ENCODE assay signal across 2 cellular contexts in the genomic region with DNA sequence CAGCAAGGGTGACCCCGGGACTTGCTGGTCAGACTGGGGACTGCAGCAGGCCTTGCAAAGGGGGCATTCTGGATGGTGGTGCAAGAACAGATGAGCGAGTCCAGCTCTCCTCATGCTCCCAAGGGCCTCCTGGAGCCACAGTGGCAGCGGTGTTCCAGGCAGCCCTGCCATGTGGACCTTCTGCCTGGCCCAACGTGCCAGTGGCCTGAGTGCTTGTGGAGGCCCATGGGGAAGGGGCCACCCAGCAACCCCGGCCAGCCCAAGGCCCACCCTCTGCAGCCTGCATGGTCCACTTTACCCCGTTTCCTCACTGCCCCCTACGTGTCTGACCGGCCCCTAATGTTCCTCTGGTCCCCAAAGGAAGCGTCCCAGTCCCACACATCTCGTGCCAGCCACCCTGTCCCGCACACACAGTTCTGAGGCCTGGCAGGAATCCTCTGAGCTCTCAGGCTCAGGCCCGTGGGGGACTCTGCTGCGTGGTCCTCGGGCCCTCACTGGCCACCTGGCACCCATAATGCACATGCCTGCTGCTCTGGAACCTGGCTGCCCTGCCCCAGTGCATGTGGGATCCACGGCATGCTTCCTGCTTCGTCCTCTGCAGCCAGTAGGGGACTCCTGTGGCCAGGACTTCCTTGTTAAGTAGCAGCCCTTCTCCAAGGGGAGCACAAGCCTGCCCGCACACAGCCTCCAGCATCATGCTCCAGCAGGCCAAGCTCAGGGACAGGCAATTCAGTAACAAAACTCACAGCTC.
TF ChIP-seq lines count a peak whose summit lies in the region.

No MANE protein-coding gene starts in this region.

TF ChIP-seq in HEK293, 187 proteins besides CTCF, POLR2A, EP300 and RAD21 (continued from another document):
- peak; percentile 67; the same call in 1 of the 2 replicates for TF ChIP-seq ZNF2 (tag by site-specific recombination; IDR thresholded peaks at IDR 0.05)
- no peak for TF ChIP-seq ZNF707 (tag by site-specific recombination; IDR thresholded peaks at IDR 0.05)
- TF ChIP-seq ZIC2 (tag by site-specific recombination; IDR thresholded peaks at IDR 0.05), result no peak
- TF ChIP-seq, protein P1, sequence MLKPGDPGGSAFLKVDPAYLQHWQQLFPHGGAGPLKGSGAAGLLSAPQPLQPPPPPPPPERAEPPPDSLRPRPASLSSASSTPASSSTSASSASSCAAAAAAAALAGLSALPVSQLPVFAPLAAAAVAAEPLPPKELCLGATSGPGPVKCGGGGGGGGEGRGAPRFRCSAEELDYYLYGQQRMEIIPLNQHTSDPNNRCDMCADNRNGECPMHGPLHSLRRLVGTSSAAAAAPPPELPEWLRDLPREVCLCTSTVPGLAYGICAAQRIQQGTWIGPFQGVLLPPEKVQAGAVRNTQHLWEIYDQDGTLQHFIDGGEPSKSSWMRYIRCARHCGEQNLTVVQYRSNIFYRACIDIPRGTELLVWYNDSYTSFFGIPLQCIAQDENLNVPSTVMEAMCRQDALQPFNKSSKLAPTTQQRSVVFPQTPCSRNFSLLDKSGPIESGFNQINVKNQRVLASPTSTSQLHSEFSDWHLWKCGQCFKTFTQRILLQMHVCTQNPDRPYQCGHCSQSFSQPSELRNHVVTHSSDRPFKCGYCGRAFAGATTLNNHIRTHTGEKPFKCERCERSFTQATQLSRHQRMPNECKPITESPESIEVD (tag by site-specific recombination; IDR thresholded peaks at IDR 0.05), result no peak
- no peak for TF ChIP-seq ZNF600 (tag by site-specific recombination; IDR thresholded peaks at IDR 0.05)
- no peak for TF ChIP-seq GLIS2 (tag by site-specific recombination; IDR thresholded peaks at IDR 0.05)
- no peak for TF ChIP-seq ZNF202 (tag by site-specific recombination; IDR thresholded peaks at IDR 0.05; ENCODE audit: borderline replicate concordance)
- TF ChIP-seq TRIM28 (IDR thresholded peaks at IDR 0.05; ENCODE audit: borderline replicate concordance, low read length), result peak; percentile 13; the same call in 1 of the 2 replicates
- TF ChIP-seq, protein P2, sequence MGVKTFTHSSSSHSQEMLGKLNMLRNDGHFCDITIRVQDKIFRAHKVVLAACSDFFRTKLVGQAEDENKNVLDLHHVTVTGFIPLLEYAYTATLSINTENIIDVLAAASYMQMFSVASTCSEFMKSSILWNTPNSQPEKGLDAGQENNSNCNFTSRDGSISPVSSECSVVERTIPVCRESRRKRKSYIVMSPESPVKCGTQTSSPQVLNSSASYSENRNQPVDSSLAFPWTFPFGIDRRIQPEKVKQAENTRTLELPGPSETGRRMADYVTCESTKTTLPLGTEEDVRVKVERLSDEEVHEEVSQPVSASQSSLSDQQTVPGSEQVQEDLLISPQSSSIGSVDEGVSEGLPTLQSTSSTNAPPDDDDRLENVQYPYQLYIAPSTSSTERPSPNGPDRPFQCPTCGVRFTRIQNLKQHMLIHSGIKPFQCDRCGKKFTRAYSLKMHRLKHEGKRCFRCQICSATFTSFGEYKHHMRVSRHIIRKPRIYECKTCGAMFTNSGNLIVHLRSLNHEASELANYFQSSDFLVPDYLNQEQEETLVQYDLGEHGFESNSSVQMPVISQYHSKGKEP (tag by site-specific recombination; IDR thresholded peaks at IDR 0.05), result no peak

TF ChIP-seq in K562, 482 proteins besides CTCF, POLR2A, EP300 and RAD21 (continued from another document and continues in another):
- TF ChIP-seq, protein P3, sequence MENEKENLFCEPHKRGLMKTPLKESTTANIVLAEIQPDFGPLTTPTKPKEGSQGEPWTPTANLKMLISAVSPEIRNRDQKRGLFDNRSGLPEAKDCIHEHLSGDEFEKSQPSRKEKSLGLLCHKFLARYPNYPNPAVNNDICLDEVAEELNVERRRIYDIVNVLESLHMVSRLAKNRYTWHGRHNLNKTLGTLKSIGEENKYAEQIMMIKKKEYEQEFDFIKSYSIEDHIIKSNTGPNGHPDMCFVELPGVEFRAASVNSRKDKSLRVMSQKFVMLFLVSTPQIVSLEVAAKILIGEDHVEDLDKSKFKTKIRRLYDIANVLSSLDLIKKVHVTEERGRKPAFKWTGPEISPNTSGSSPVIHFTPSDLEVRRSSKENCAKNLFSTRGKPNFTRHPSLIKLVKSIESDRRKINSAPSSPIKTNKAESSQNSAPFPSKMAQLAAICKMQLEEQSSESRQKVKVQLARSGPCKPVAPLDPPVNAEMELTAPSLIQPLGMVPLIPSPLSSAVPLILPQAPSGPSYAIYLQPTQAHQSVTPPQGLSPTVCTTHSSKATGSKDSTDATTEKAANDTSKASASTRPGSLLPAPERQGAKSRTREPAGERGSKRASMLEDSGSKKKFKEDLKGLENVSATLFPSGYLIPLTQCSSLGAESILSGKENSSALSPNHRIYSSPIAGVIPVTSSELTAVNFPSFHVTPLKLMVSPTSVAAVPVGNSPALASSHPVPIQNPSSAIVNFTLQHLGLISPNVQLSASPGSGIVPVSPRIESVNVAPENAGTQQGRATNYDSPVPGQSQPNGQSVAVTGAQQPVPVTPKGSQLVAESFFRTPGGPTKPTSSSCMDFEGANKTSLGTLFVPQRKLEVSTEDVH (IDR thresholded peaks at IDR 0.05; ENCODE audit: low read depth, partially characterized antibody), result peak; percentile 70
- TF ChIP-seq RCOR1 (IDR thresholded peaks at IDR 0.05; ENCODE audit: borderline replicate concordance in 1 of 2, low read depth in 2 of 2, low read length in 2 of 2) (0 out of 4 replicates have a peak, but pooled peaks of 1 of the 2 experiments have one; percentile 7), TRIM28 (IDR thresholded peaks at IDR 0.05) (peak; percentile 78; the same call in 1 of the 2 replicates), ZNF175 (CRISPR knock-in tag; IDR thresholded peaks at IDR 0.05; ENCODE audit: low read depth) (no peak), SRF (CRISPR knock-in tag; IDR thresholded peaks at IDR 0.05) (no peak), SPI1 (IDR thresholded peaks at IDR 0.05; ENCODE audit: borderline replicate concordance, low read depth, low read length) (0 out of 2 replicates have a peak, but pooled peaks have one; percentile 16), SRSF9 (IDR thresholded peaks at IDR 0.05; ENCODE audit: borderline replicate concordance, low read depth, low read length) (no peak), CUX1 (CRISPR knock-in tag; IDR thresholded peaks at IDR 0.05) (no peak), FOS (IDR thresholded peaks at IDR 0.05; ENCODE audit: extremely low read depth, insufficient read length) (no peak), POLR2B (IDR thresholded peaks at IDR 0.05; ENCODE audit: low read depth, partially characterized antibody) (peak; percentile 72), TCF7 (IDR thresholded peaks at IDR 0.05; ENCODE audit: borderline replicate concordance) (peak; percentile 20; the same call in 1 of the 2 replicates), HNRNPLL (IDR thresholded peaks at IDR 0.05; ENCODE audit: low read depth, low read length, poor library complexity, severe bottlenecking) (peak; percentile 27), KAT2B (IDR thresholded peaks at IDR 0.05; ENCODE audit: low read depth, low read length) (no peak), ZFP1 (CRISPR knock-in tag; IDR thresholded peaks at IDR 0.05) (no peak), ZNF830 (CRISPR knock-in tag; IDR thresholded peaks at IDR 0.05) (0 out of 2 replicates have a peak, but pooled peaks have one; percentile 18), SUPT5H (IDR thresholded peaks at IDR 0.05) (peak; percentile 74; the same call in 1 of the 2 replicates), DNMT1 (IDR thresholded peaks at IDR 0.05) (0 out of 2 replicates have a peak, but pooled peaks have one; percentile 24), TEAD4 (IDR thresholded peaks at IDR 0.05; ENCODE audit: low read length) (no peak), TEAD4 (CRISPR knock-in tag; IDR thresholded peaks at IDR 0.05; ENCODE audit: borderline replicate concordance) (0 out of 2 replicates have a peak, but pooled peaks have one; percentile 51), JUND (IDR thresholded peaks at IDR 0.05; ENCODE audit: borderline replicate concordance, low read depth, low read length) (no peak), JUND (tag; IDR thresholded peaks at IDR 0.05; ENCODE audit: borderline replicate concordance, low read depth, low read length) (no peak), E2F5 (CRISPR knock-in tag; IDR thresholded peaks at IDR 0.05) (no peak), ELF1 (tag; IDR thresholded peaks at IDR 0.05) (peak; percentile 22), HCFC1 (IDR thresholded peaks at IDR 0.05; ENCODE audit: low read depth, low read length) (peak; percentile 14; the same call in 1 of the 2 replicates), TCF3 (CRISPR knock-in tag; IDR thresholded peaks at IDR 0.05) (peak; percentile 24; the same call in 1 of the 2 replicates), MECOM (CRISPR knock-in tag; IDR thresholded peaks at IDR 0.05) (no peak), FOXK2 (conservative IDR thresholded peaks at IDR 0.05 in 1 of 2, IDR thresholded peaks at IDR 0.05 in 1 of 2; ENCODE audit: low read depth in 2 of 2) (no peak), ZNF707 (CRISPR knock-in tag; conservative IDR thresholded peaks at IDR 0.05) (no peak), ZBTB8A (IDR thresholded peaks at IDR 0.05; ENCODE audit: partially characterized antibody) (no peak), MBD2 (IDR thresholded peaks at IDR 0.05; ENCODE audit: borderline replicate concordance, low read depth) (0 out of 2 replicates have a peak, but pooled peaks have one; percentile 34), MAFK (IDR thresholded peaks at IDR 0.05; ENCODE audit: low read length) (no peak), ZNF316 (IDR thresholded peaks at IDR 0.05) (peak; percentile 80)
- TF ChIP-seq, protein P4, sequence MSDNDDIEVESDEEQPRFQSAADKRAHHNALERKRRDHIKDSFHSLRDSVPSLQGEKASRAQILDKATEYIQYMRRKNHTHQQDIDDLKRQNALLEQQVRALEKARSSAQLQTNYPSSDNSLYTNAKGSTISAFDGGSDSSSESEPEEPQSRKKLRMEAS (CRISPR knock-in tag; IDR thresholded peaks at IDR 0.05), result peak; percentile 54
- TF ChIP-seq, protein P5, sequence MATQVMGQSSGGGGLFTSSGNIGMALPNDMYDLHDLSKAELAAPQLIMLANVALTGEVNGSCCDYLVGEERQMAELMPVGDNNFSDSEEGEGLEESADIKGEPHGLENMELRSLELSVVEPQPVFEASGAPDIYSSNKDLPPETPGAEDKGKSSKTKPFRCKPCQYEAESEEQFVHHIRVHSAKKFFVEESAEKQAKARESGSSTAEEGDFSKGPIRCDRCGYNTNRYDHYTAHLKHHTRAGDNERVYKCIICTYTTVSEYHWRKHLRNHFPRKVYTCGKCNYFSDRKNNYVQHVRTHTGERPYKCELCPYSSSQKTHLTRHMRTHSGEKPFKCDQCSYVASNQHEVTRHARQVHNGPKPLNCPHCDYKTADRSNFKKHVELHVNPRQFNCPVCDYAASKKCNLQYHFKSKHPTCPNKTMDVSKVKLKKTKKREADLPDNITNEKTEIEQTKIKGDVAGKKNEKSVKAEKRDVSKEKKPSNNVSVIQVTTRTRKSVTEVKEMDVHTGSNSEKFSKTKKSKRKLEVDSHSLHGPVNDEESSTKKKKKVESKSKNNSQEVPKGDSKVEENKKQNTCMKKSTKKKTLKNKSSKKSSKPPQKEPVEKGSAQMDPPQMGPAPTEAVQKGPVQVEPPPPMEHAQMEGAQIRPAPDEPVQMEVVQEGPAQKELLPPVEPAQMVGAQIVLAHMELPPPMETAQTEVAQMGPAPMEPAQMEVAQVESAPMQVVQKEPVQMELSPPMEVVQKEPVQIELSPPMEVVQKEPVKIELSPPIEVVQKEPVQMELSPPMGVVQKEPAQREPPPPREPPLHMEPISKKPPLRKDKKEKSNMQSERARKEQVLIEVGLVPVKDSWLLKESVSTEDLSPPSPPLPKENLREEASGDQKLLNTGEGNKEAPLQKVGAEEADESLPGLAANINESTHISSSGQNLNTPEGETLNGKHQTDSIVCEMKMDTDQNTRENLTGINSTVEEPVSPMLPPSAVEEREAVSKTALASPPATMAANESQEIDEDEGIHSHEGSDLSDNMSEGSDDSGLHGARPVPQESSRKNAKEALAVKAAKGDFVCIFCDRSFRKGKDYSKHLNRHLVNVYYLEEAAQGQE (CRISPR knock-in tag; IDR thresholded peaks at IDR 0.05; ENCODE audit: low read depth), result no peak
